29 cellular contexts compared by ENCODE assay signal in genomic region chr2:45114221-45114955, GRCh38.
"Had no signal": no experiment of that assay in that cellular context is flagged by ENCODE, and none has a peak within 500 bp of the region (broad histone marks: within the 10 kb centered on the region; RNA-seq: fewer than 3 reads in every experiment).

No MANE protein-coding gene starts in this region.

- H3K36me3 Mint-ChIP-seq: mesothelial cell of epicardium; naive thymus-derived CD4-positive, alpha-beta T cell; neural progenitor cell; stimulated activated naive B cell treated with anti-CD40 and anti-IgM and Interleukin-4, amounts not matched to agents 10 μg/mL and 1 μg/mL and 100 μg/mL, for 72 hours had no signal

- H3K27ac Mint-ChIP-seq: mesothelial cell of epicardium; naive thymus-derived CD4-positive, alpha-beta T cell; nephron; neural progenitor cell; stimulated activated naive B cell treated with anti-CD40 and anti-IgM and Interleukin-4, amounts not matched to agents 10 μg/mL and 1 μg/mL and 100 μg/mL, for 72 hours; stimulated activated naive CD8-positive, alpha-beta T cell treated with anti-CD3 and anti-CD28 coated beads, Interleukin-15, Interleukin-2, amounts not matched to agents 100 ng/mL and 50 ng/mL, for 24 hours had no signal

- H3K4me2 ChIP-seq: hepatocyte, neural progenitor cell had no signal

- H3K9me3 ChIP-seq: gastroesophageal sphincter, left lung, mucosa of descending colon, prostate gland, sigmoid colon, spleen, thoracic aorta, tibial nerve, upper lobe of right lung, vagina had no signal

- ATAC-seq: gastroesophageal sphincter; heart left ventricle; left lung; mucosa of descending colon; naive thymus-derived CD4-positive, alpha-beta T cell; right cardiac atrium; stimulated activated naive B cell treated with anti-CD40 and anti-IgM and Interleukin-4, amounts not matched to agents 10 μg/mL and 1 μg/mL and 100 μg/mL, for 72 hours; upper lobe of right lung had no signal

- H3K27me3 ChIP-seq: gastroesophageal sphincter, heart left ventricle, hepatocyte, left lung, neural progenitor cell, sigmoid colon, spleen, tibial nerve, upper lobe of right lung, vagina had no signal

- H3K9me3 Mint-ChIP-seq: mesothelial cell of epicardium; nephron; neural progenitor cell; stimulated activated naive B cell treated with anti-CD40 and anti-IgM and Interleukin-4, amounts not matched to agents 10 μg/mL and 1 μg/mL and 100 μg/mL, for 72 hours; stimulated activated naive CD8-positive, alpha-beta T cell treated with anti-CD3 and anti-CD28 coated beads, Interleukin-15, Interleukin-2, amounts not matched to agents 100 ng/mL and 50 ng/mL, for 24 hours had no signal

- H3K27ac ChIP-seq: coronary artery, gastroesophageal sphincter, heart left ventricle, hepatocyte, left lung, neural progenitor cell, prostate gland, sigmoid colon, spleen, thoracic aorta, tibial nerve, upper lobe of right lung, vagina had no signal

- H3K36me3 ChIP-seq: gastroesophageal sphincter, heart left ventricle, left lung, neural progenitor cell, prostate gland, sigmoid colon, spleen, thoracic aorta, tibial nerve, upper lobe of right lung, vagina had no signal

- DNase-seq: dermis blood vessel endothelial cell; effector memory CD4-positive, alpha-beta T cell; erythroblast; foreskin fibroblast; heart left ventricle; kidney; left lung; mesenchymal stem cell; mucosa of descending colon; naive thymus-derived CD4-positive, alpha-beta T cell; nucleus accumbens; right cardiac atrium; sigmoid colon; spleen; stimulated activated CD4-positive, alpha-beta T cell treated with anti-CD3 and anti-CD28 coated beads, Interleukin-4, amount 100 ng/mL, for 4 hours; stimulated activated naive B cell treated with anti-CD40 and anti-IgM and Interleukin-4, amounts not matched to agents 10 μg/mL and 1 μg/mL and 100 μg/mL, for 72 hours; upper lobe of right lung had no signal

- H2AFZ ChIP-seq: hepatocyte, neural progenitor cell had no signal

- H3K4me3 ChIP-seq: coronary artery, gastroesophageal sphincter, heart left ventricle, hepatocyte, left lung, mucosa of descending colon, neural progenitor cell, prostate gland, sigmoid colon, skin epidermis, spleen, thoracic aorta, tibial nerve, upper lobe of right lung, vagina had no signal

- H3K9ac ChIP-seq: neural progenitor cell had no signal

- H3K4me1 Mint-ChIP-seq: stimulated activated naive B cell treated with anti-CD40 and anti-IgM and Interleukin-4, amounts not matched to agents 10 μg/mL and 1 μg/mL and 100 μg/mL, for 72 hours had no signal

- H3K4me1 ChIP-seq: gastroesophageal sphincter, heart left ventricle, left lung, neural progenitor cell, prostate gland, sigmoid colon, spleen, tibial nerve, upper lobe of right lung, vagina had no signal

- H3K79me2 ChIP-seq: hepatocyte had no signal

- H3K4me3 Mint-ChIP-seq: mesothelial cell of epicardium; naive thymus-derived CD4-positive, alpha-beta T cell; nephron; neural progenitor cell; stimulated activated naive B cell treated with anti-CD40 and anti-IgM and Interleukin-4, amounts not matched to agents 10 μg/mL and 1 μg/mL and 100 μg/mL, for 72 hours; stimulated activated naive CD8-positive, alpha-beta T cell treated with anti-CD3 and anti-CD28 coated beads, Interleukin-15, Interleukin-2, amounts not matched to agents 100 ng/mL and 50 ng/mL, for 24 hours had no signal
